Comparison of ENCODE assay signal across 1 cellular context in the genomic region with DNA sequence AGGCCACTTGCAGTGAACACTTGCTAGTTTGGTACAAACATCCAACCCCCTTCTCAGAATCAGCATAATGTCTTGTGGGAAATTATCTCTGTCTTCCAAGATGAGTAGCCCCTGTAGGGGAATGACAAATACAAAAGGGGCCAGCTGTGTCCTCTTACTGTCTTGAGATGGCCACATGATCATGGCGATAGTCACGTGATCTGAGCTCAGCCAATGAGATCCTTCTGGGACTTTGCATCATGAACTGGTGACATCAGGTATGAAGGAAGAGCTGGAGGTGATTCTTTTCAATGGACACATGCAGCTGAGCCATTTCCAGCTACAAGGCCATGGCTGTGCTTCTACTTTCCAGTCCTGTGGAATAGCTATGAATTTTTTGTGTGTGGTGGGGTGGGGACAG.
TF ChIP-seq lines count a peak whose summit lies in the region.

No MANE protein-coding gene starts in this region.

TF ChIP-seq in HepG2, 621 proteins besides CTCF, POLR2A, EP300 and RAD21 (continued from another document):
- TF ChIP-seq, protein P1, sequence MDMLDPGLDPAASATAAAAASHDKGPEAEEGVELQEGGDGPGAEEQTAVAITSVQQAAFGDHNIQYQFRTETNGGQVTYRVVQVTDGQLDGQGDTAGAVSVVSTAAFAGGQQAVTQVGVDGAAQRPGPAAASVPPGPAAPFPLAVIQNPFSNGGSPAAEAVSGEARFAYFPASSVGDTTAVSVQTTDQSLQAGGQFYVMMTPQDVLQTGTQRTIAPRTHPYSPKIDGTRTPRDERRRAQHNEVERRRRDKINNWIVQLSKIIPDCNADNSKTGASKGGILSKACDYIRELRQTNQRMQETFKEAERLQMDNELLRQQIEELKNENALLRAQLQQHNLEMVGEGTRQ (IDR thresholded peaks at IDR 0.05; ENCODE audit: low read depth, low read length) = peak; percentile 70
- TF ChIP-seq, protein P1 (CRISPR knock-in tag; IDR thresholded peaks at IDR 0.05; ENCODE audit: borderline replicate concordance) = no peak
- no peak for TF ChIP-seq ZNF768 (CRISPR knock-in tag; IDR thresholded peaks at IDR 0.05)
TF ChIP-seq in HepG2: peak in this region for 2.
